In genomic region chr13:46126074-46126473, GRCh38 we compare ENCODE assay signal across 15 cellular contexts. TPM values are rescaled to one million over a fixed set of nuclear protein-coding genes. Genes with fewer than 3 reads are reported as not detected.
A peak's percentile ranks its signal among the peaks of the same experiment; 100 is the strongest.
DNase-seq lines count a peak whose midpoint lies in the region; ATAC-seq lines count a peak whose summit lies in the region.
"Had no signal": no experiment of that assay in that cellular context is flagged by ENCODE, and none has a peak within 500 bp of the region (broad histone marks: within the 10 kb centered on the region; RNA-seq: fewer than 3 reads in every experiment).

No MANE protein-coding gene starts in this region.

- H3K79me2 ChIP-seq in Karpas-422 (ENCODE audit: low read length) = no peaks in the 10 kb centered on the region

- H3K4me3 ChIP-seq in Karpas-422 (ENCODE audit: low read length) = no peak overlapping the region
- H3K4me3 ChIP-seq: gastrocnemius medialis, sigmoid colon, upper lobe of left lung had no signal

- no peaks in the 10 kb centered on the region for H3K27me3 Mint-ChIP-seq in activated naive CD4-positive, alpha-beta T cell treated with anti-CD3 and anti-CD28 coated beads, Interleukin-2, amount 50 U/mL, for 24 hours
- no peaks in the 10 kb centered on the region for H3K27me3 Mint-ChIP-seq in central memory CD8-positive, alpha-beta T cell
- no peaks in the 10 kb centered on the region for H3K27me3 Mint-ChIP-seq in stimulated activated naive B cell treated with anti-CD40 and anti-IgM and Interleukin-4, amounts not matched to agents 10 μg/mL and 1 μg/mL and 100 μg/mL, for 72 hours

- H4K20me1 ChIP-seq in Karpas-422 (ENCODE audit: insufficient read depth, low read depth, low read length) = peaks cover 28% of the 10 kb centered on the region

- no peak overlapping the region for H2AFZ ChIP-seq in Karpas-422 (ENCODE audit: low read length)

- peaks cover 42% of the 10 kb centered on the region for H3K4me1 Mint-ChIP-seq in activated naive CD4-positive, alpha-beta T cell treated with anti-CD3 and anti-CD28 coated beads, Interleukin-2, amount 50 U/mL, for 24 hours
- H3K4me1 Mint-ChIP-seq in central memory CD8-positive, alpha-beta T cell = peaks cover 47% of the 10 kb centered on the region
- peaks cover 30 to 40% of the 10 kb centered on the region in 2 donors for H3K4me1 Mint-ChIP-seq in stimulated activated naive B cell treated with anti-CD40 and anti-IgM and Interleukin-4, amounts not matched to agents 10 μg/mL and 1 μg/mL and 100 μg/mL, for 72 hours

- peaks cover 20% of the 10 kb centered on the region for H3K36me3 Mint-ChIP-seq in activated naive CD4-positive, alpha-beta T cell treated with anti-CD3 and anti-CD28 coated beads, Interleukin-2, amount 50 U/mL, for 24 hours
- H3K36me3 Mint-ChIP-seq in central memory CD8-positive, alpha-beta T cell (ENCODE audit: insufficient read depth) = peaks cover 57% of the 10 kb centered on the region
- peaks cover 32 to 50% of the 10 kb centered on the region in 2 donors for H3K36me3 Mint-ChIP-seq in stimulated activated naive B cell treated with anti-CD40 and anti-IgM and Interleukin-4, amounts not matched to agents 10 μg/mL and 1 μg/mL and 100 μg/mL, for 72 hours

- no peak for DNase-seq in activated naive CD4-positive, alpha-beta T cell (lab: John Stamatoyannopoulos, UW)
- DNase-seq in OCI-M1 (lab: John Stamatoyannopoulos, UW) (peak; percentile 48), Karpas-422 (no peak), activated gamma-delta T cell (lab: John Stamatoyannopoulos, UW) (no peak), 8988T (no peak)
- no peak for DNase-seq in central memory CD8-positive, alpha-beta T cell (ENCODE audit: low spot score in 2 of 2)
- no peak for DNase-seq in stimulated activated naive B cell treated with anti-CD40 and anti-IgM and Interleukin-4, amounts not matched to agents 10 μg/mL and 1 μg/mL and 100 μg/mL, for 72 hours
- DNase-seq: NCI-H1048, sigmoid colon had no signal

- ATAC-seq in central memory CD8-positive, alpha-beta T cell (replicated peaks; ENCODE audit: extremely low read depth, poor library complexity, severe bottlenecking) = no peak
- no peak for ATAC-seq in stimulated activated naive B cell treated with anti-CD40 and anti-IgM and Interleukin-4, amounts not matched to agents 10 μg/mL and 1 μg/mL and 100 μg/mL, for 72 hours (replicated peaks)

- H3K4me1 ChIP-seq in Karpas-422 (ENCODE audit: low read length) = no peaks in the 10 kb centered on the region
- H3K4me1 ChIP-seq: gastrocnemius medialis, sigmoid colon had no signal

- peaks cover 42% of the 10 kb centered on the region for H3K36me3 ChIP-seq in Karpas-422 (ENCODE audit: insufficient read depth, low read length)
- H3K36me3 ChIP-seq: gastrocnemius medialis, sigmoid colon had no signal

- no peaks in the 10 kb centered on the region for H3K9me3 ChIP-seq in Karpas-422 (ENCODE audit: low read length)
- H3K9me3 ChIP-seq: gastrocnemius medialis, sigmoid colon, upper lobe of left lung had no signal

- peak overlapping the region; percentile 89 for H3K27ac Mint-ChIP-seq in activated naive CD4-positive, alpha-beta T cell treated with anti-CD3 and anti-CD28 coated beads, Interleukin-2, amount 50 U/mL, for 24 hours
- H3K27ac Mint-ChIP-seq in central memory CD8-positive, alpha-beta T cell (ENCODE audit: low read depth) = peak overlapping the region; percentile 84
- H3K27ac Mint-ChIP-seq in stimulated activated naive B cell treated with anti-CD40 and anti-IgM and Interleukin-4, amounts not matched to agents 10 μg/mL and 1 μg/mL and 100 μg/mL, for 72 hours = peak overlapping the region; percentile 85

- no peaks in the 10 kb centered on the region for H3K9me3 Mint-ChIP-seq in activated naive CD4-positive, alpha-beta T cell treated with anti-CD3 and anti-CD28 coated beads, Interleukin-2, amount 50 U/mL, for 24 hours
- H3K9me3 Mint-ChIP-seq in central memory CD8-positive, alpha-beta T cell = no peaks in the 10 kb centered on the region
- H3K9me3 Mint-ChIP-seq in stimulated activated naive B cell treated with anti-CD40 and anti-IgM and Interleukin-4, amounts not matched to agents 10 μg/mL and 1 μg/mL and 100 μg/mL, for 72 hours = no peaks in the 10 kb centered on the region

- no peak overlapping the region for H3K9ac ChIP-seq in Karpas-422 (ENCODE audit: low read length)

- H3K27me3 ChIP-seq in Karpas-422 (ENCODE audit: low read length) = no peaks in the 10 kb centered on the region
- H3K27me3 ChIP-seq: gastrocnemius medialis, upper lobe of left lung had no signal

- no peak overlapping the region for H3K27ac ChIP-seq in Karpas-422 (ENCODE audit: low read length)
- H3K27ac ChIP-seq: gastrocnemius medialis, sigmoid colon had no signal

- no peaks in the 10 kb centered on the region for H3K9me2 ChIP-seq in Karpas-422 (replicated peaks; ENCODE audit: insufficient read depth, low read length)

- H3K4me3 Mint-ChIP-seq in activated naive CD4-positive, alpha-beta T cell treated with anti-CD3 and anti-CD28 coated beads, Interleukin-2, amount 50 U/mL, for 24 hours = peak overlapping the region; percentile 32
- no peak overlapping the region for H3K4me3 Mint-ChIP-seq in central memory CD8-positive, alpha-beta T cell
- no peak overlapping the region for H3K4me3 Mint-ChIP-seq in stimulated activated naive B cell treated with anti-CD40 and anti-IgM and Interleukin-4, amounts not matched to agents 10 μg/mL and 1 μg/mL and 100 μg/mL, for 72 hours

- no peak overlapping the region for H3K4me2 ChIP-seq in Karpas-422 (ENCODE audit: low read depth, low read length, poor library complexity, severe bottlenecking)

RNA-seq across cellular contexts. Expression of gene CPB2, which starts 21.2 kb away (rescaled TPM):
- not detected in 2 replicates for total RNA-seq in Karpas-422 (2014; rRNA removed; shearing (Covaris generic); ENCODE audit: low replicate concordance)
- total RNA-seq: activated CD8-positive, alpha-beta memory T cell treated with anti-CD3 and anti-CD28 coated beads for 36 hours; H7; Right ventricle myocardium inferior; sigmoid colon had no signal

RNA-seq across cellular contexts. Expression of gene LCP1, which starts 55.9 kb away (rescaled TPM):
- total RNA-seq in Karpas-422 (2014; rRNA removed; shearing (Covaris generic); ENCODE audit: low replicate concordance) = 352 and 415 TPM in 2 replicates
